1 cellular context compared by ENCODE assay signal in the genomic region with DNA sequence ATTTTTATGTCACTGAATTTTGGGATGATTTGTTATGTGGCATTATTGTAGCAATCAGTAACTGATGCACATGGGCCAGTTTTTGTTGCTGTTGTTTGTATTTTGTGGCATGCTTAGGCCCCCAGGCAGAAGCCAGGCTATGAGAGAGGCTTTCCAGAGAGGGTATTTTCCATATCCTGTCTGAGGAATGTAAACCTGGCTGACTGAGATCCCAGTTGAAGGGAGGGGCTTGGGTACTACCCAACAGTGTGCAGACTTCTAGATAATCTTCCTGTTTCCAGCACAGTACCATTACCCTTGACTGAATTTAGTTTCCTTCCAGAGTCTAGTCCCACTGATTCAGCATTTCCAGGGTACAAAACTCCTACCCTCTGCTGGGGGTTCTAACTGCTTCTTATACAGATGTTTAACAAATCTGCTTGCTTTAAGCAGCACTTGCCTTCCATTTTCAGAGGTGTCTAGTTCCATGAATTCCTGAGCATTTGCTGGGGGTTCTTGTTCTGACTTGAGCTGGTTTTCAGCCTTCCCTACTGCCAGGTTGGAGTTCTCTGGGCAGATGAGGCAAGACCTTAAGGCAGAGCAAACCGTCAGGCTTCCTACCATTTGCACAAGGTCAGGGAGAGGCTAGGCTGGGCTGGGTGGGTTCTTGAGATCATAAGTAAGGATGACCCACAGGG.
TF ChIP-seq lines count a peak whose summit lies in the region.

No MANE protein-coding gene starts in this region.

TF ChIP-seq in IMR-90, 13 proteins besides CTCF, POLR2A, EP300 and RAD21 (continued from another document):
- TF ChIP-seq NFE2L2 (IDR thresholded peaks at IDR 0.05; ENCODE audit: low read depth, low read length) (no peak), CHD1 (IDR thresholded peaks at IDR 0.05; ENCODE audit: low read depth, low read length) (no peak), FOS (IDR thresholded peaks at IDR 0.05; ENCODE audit: low read depth, low read length) (no peak), MAFK (IDR thresholded peaks at IDR 0.05; ENCODE audit: low read depth, low read length) (no peak), SMC3 (IDR thresholded peaks at IDR 0.05; ENCODE audit: low read depth, low read length) (no peak), BHLHE40 (IDR thresholded peaks at IDR 0.05; ENCODE audit: low read depth, low read length) (no peak), MAZ (IDR thresholded peaks at IDR 0.05; ENCODE audit: borderline replicate concordance, low read depth, low read length) (no peak), RFX5 (IDR thresholded peaks at IDR 0.05; ENCODE audit: low read depth, low read length) (no peak), MXI1 (IDR thresholded peaks at IDR 0.05; ENCODE audit: borderline replicate concordance, low read depth, low read length) (no peak)
